ENCODE assay signal across 30 cellular contexts in the genomic region with DNA sequence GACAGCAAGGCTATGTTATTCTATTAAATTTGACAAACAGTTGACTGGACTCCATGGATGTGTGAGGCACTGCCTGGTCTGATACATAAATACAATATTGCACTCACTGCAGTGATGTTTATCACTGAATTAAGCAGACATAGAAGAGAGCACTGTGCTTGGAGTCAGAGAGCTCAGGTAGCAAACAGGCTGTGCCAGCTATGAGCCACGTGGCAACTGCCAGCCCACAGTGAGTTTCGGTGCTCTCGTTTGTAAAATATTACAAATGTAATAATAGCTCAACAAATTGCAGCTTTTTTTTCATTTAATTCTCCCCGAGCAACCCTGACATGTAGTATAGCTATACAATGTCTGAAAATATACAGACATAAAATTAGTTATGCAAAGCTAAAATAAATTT.
"Had no signal": no experiment of that assay in that cellular context is flagged by ENCODE, and none has a peak within 500 bp of the region (broad histone marks: within the 10 kb centered on the region; RNA-seq: fewer than 3 reads in every experiment).

No MANE protein-coding gene starts in this region.

- H3K36me3 ChIP-seq: neutrophil, pancreas, prostate gland, right atrium auricular region, spleen, suprapubic skin, transverse colon, upper lobe of right lung, uterus had no signal

- H3K27me3 ChIP-seq: neutrophil, pancreas, right atrium auricular region, spleen, suprapubic skin, testis, tibial artery, transverse colon, upper lobe of right lung, uterus had no signal

- H3K36me3 Mint-ChIP-seq: natural killer cell treated with Interleukin-12 subunit alpha and Interleukin-12 subunit beta and Interleukin-15 and Interleukin-18, amount 100 ng/mL, for 72 hours; stimulated activated memory B cell treated with anti-CD40 and anti-IgM and Interleukin-4, amounts not matched to agents 10 μg/mL and 1 μg/mL and 100 μg/mL, for 72 hours; type B pancreatic cell had no signal

- H3K27ac ChIP-seq: neutrophil, pancreas, prostate gland, right atrium auricular region, skin epidermis, spleen, suprapubic skin, testis, tibial artery, transverse colon, upper lobe of right lung, uterus had no signal

- ATAC-seq: natural killer cell treated with Interleukin-12 subunit alpha and Interleukin-12 subunit beta and Interleukin-15 and Interleukin-18, amount 100 ng/mL, for 72 hours; sciatic nerve; stimulated activated memory B cell treated with anti-CD40 and anti-IgM and Interleukin-4, amounts not matched to agents 10 μg/mL and 1 μg/mL and 100 μg/mL, for 72 hours; stimulated activated naive CD8-positive, alpha-beta T cell treated with anti-CD3 and anti-CD28 coated beads, Interleukin-15, amount 100 ng/mL, for 72 hours; stimulated activated naive CD8-positive, alpha-beta T cell treated with anti-CD3 and anti-CD28 coated beads, Interleukin-15, Interleukin-2, amounts not matched to agents 100 U/mL and 50 U/mL, for 24 hours; upper lobe of right lung had no signal

- H3K9me3 Mint-ChIP-seq: nephron progenitor cell; neural crest cell; stimulated activated memory B cell treated with anti-CD40 and anti-IgM and Interleukin-4, amounts not matched to agents 10 μg/mL and 1 μg/mL and 100 μg/mL, for 72 hours; stimulated activated naive CD8-positive, alpha-beta T cell treated with anti-CD3 and anti-CD28 coated beads, Interleukin-15, amount 100 ng/mL, for 72 hours; type B pancreatic cell had no signal

- H3K4me3 Mint-ChIP-seq: natural killer cell treated with Interleukin-12 subunit alpha and Interleukin-12 subunit beta and Interleukin-15 and Interleukin-18, amount 100 ng/mL, for 72 hours; neural crest cell; stimulated activated memory B cell treated with anti-CD40 and anti-IgM and Interleukin-4, amounts not matched to agents 10 μg/mL and 1 μg/mL and 100 μg/mL, for 72 hours; stimulated activated naive CD8-positive, alpha-beta T cell treated with anti-CD3 and anti-CD28 coated beads, Interleukin-15, amount 100 ng/mL, for 72 hours; type B pancreatic cell had no signal

- H3K4me2 ChIP-seq: smooth muscle cell had no signal

- H3K4me1 ChIP-seq: pancreas, prostate gland, right atrium auricular region, spleen, suprapubic skin, testis, tibial artery, transverse colon, upper lobe of right lung, uterus had no signal

- H3K27me3 Mint-ChIP-seq: natural killer cell treated with Interleukin-12 subunit alpha and Interleukin-12 subunit beta and Interleukin-15 and Interleukin-18, amount 100 ng/mL, for 72 hours; stimulated activated memory B cell treated with anti-CD40 and anti-IgM and Interleukin-4, amounts not matched to agents 10 μg/mL and 1 μg/mL and 100 μg/mL, for 72 hours; type B pancreatic cell had no signal

- DNase-seq: nephron progenitor cell; nucleus accumbens; pancreas; retina; spleen; stimulated activated CD4-positive, alpha-beta T cell treated with anti-CD3 and anti-CD28 coated beads, Interleukin-12 subunit alpha, Interleukin-12 subunit beta, amount 100 ng/mL, for 4 hours; stimulated activated CD4-positive, alpha-beta T cell treated with anti-CD3 and anti-CD28 coated beads, Interleukin-1b, Interleukin-23, amount 100 ng/mL, for 48 hours; stimulated activated CD4-positive, alpha-beta T cell treated with anti-CD3 and anti-CD28 coated beads, Interleukin-4, amount 100 ng/mL, for 1 hour; stimulated activated CD4-positive, alpha-beta T cell treated with anti-CD3 and anti-CD28 coated beads, Interleukin-4, amount 100 ng/mL, for 4 hours; stimulated activated CD8-positive, alpha-beta memory T cell treated with anti-CD3 and anti-CD28 coated beads, Interleukin-4, amount 100 ng/mL, for 48 hours; stimulated activated naive CD4-positive, alpha-beta T cell; stimulated activated naive CD8-positive, alpha-beta T cell treated with anti-CD3 and anti-CD28 coated beads, Interleukin-15, amount 100 ng/mL, for 72 hours; stimulated activated naive CD8-positive, alpha-beta T cell treated with anti-CD3 and anti-CD28 coated beads, Interleukin-15, Interleukin-2, amounts not matched to agents 100 U/mL and 50 U/mL, for 24 hours; substantia nigra; testis; tibial artery; transverse colon; upper lobe of right lung; uterus had no signal

- H3K4me3 ChIP-seq: prostate gland, right atrium auricular region, skin epidermis, smooth muscle cell, spleen, suprapubic skin, testis, tibial artery, transverse colon, upper lobe of right lung, uterus had no signal

- H3K9me3 ChIP-seq: neutrophil, pancreas, prostate gland, right atrium auricular region, spleen, suprapubic skin, testis, tibial artery, transverse colon, upper lobe of right lung, uterus had no signal

- H3K27ac Mint-ChIP-seq: natural killer cell treated with Interleukin-12 subunit alpha and Interleukin-12 subunit beta and Interleukin-15 and Interleukin-18, amount 100 ng/mL, for 72 hours; stimulated activated memory B cell treated with anti-CD40 and anti-IgM and Interleukin-4, amounts not matched to agents 10 μg/mL and 1 μg/mL and 100 μg/mL, for 72 hours; stimulated activated naive CD8-positive, alpha-beta T cell treated with anti-CD3 and anti-CD28 coated beads, Interleukin-15, amount 100 ng/mL, for 72 hours; type B pancreatic cell had no signal

- H3K4me1 Mint-ChIP-seq: neural crest cell; stimulated activated memory B cell treated with anti-CD40 and anti-IgM and Interleukin-4, amounts not matched to agents 10 μg/mL and 1 μg/mL and 100 μg/mL, for 72 hours; stimulated activated naive CD8-positive, alpha-beta T cell treated with anti-CD3 and anti-CD28 coated beads, Interleukin-15, amount 100 ng/mL, for 72 hours had no signal

- FAIRE-seq: pancreas had no signal
